Comparison of ENCODE assay signal across 1 cellular context in genomic region chr14:96362071-96362964, GRCh38.
TF ChIP-seq lines count a peak whose summit lies in the region.

No MANE protein-coding gene starts in this region.

TF ChIP-seq in WTC11, 78 proteins besides CTCF, POLR2A, EP300 and RAD21 (continued from another document):
- TF ChIP-seq USF2 (CRISPR knock-in tag; IDR thresholded peaks at IDR 0.05) (peak; percentile 40), ZNF138 (CRISPR knock-in tag; conservative IDR thresholded peaks at IDR 0.05) (no peak), ZNF281 (CRISPR knock-in tag; IDR thresholded peaks at IDR 0.05) (no peak)
